In the genomic region with DNA sequence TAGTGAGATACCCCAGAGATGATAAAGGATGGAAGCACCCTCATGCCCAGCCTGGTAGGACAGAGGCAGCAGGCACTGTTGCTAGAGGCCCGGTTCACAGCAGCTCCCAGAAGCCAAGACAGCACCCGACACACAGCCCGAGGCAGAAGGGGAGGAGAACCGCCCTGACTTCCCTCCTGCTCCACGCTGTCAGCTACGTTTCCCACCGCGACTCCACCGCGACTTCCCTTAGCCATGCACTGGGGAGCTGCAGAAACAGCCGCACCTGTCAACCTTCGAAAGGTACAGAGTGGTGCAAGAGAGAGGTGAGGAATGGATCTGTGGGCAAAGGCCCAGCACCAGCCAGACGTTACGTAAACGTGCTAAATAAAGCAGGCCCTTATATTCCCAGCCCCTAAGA, we compare ENCODE assay signal across 30 cellular contexts.
"Had no signal": no experiment of that assay in that cellular context is flagged by ENCODE, and none has a peak within 500 bp of the region (broad histone marks: within the 10 kb centered on the region; RNA-seq: fewer than 3 reads in every experiment).

No MANE protein-coding gene starts in this region.

- H3K27ac Mint-ChIP-seq: activated CD4-positive, alpha-beta memory T cell treated with anti-CD3 and anti-CD28 coated beads for 36 hours; activated CD4-positive, alpha-beta T cell treated with anti-CD3 and anti-CD28 coated beads for 36 hours; activated CD4-positive, alpha-beta T cell treated with anti-CD3 and anti-CD28 coated beads, Interleukin-2, amount 10 ng/mL, durations not matched to agents 24 days and 14 days; activated naive CD8-positive, alpha-beta T cell; activated T-cell treated with anti-CD3 and anti-CD28 coated beads, Interleukin-2, amount 50 U/mL, for 24 hours; activated T-cell treated with anti-CD3 and anti-CD28 coated beads, Interleukin-2, amount 50 U/mL, for 72 hours; brain; T-helper 17 cell; T-helper 2 cell treated with Interferon-gamma antibody and Interleukin-4, amounts not matched to agents 5 μg/mL and 100 μg/mL, for 36 hours had no signal

- H3K4me3 Mint-ChIP-seq: activated CD4-positive, alpha-beta memory T cell treated with anti-CD3 and anti-CD28 coated beads for 36 hours; activated CD4-positive, alpha-beta T cell treated with anti-CD3 and anti-CD28 coated beads for 36 hours; activated CD4-positive, alpha-beta T cell treated with anti-CD3 and anti-CD28 coated beads, Interleukin-2, amount 10 ng/mL, durations not matched to agents 24 days and 14 days; activated naive CD8-positive, alpha-beta T cell; activated T-cell treated with anti-CD3 and anti-CD28 coated beads, Interleukin-2, amount 50 U/mL, for 24 hours; activated T-cell treated with anti-CD3 and anti-CD28 coated beads, Interleukin-2, amount 50 U/mL, for 72 hours; brain; T-helper 17 cell; T-helper 2 cell treated with Interferon-gamma antibody and Interleukin-4, amounts not matched to agents 5 μg/mL and 100 μg/mL, for 36 hours had no signal

- H3K9me3 ChIP-seq: ascending aorta, breast epithelium, colonic mucosa, esophagus squamous epithelium, gastroesophageal sphincter, heart right ventricle had no signal

- H3K9me3 Mint-ChIP-seq: activated CD4-positive, alpha-beta T cell treated with anti-CD3 and anti-CD28 coated beads, Interleukin-2, amount 10 ng/mL, durations not matched to agents 24 days and 14 days had no signal

- ATAC-seq: activated CD4-positive, alpha-beta T cell treated with anti-CD3 and anti-CD28 coated beads for 36 hours; activated T-cell treated with anti-CD3 and anti-CD28 coated beads, Interleukin-2, amount 50 U/mL, for 72 hours; gastroesophageal sphincter; heart right ventricle; T-helper 17 cell had no signal

- H3K36me3 ChIP-seq: ascending aorta, breast epithelium, cardiac muscle cell, colonic mucosa, esophagus squamous epithelium, gastroesophageal sphincter, heart right ventricle had no signal

- H3K27me3 ChIP-seq: ascending aorta, breast epithelium, cardiac muscle cell, colonic mucosa, esophagus squamous epithelium, gastroesophageal sphincter, hepatocyte had no signal

- H3K27me3 Mint-ChIP-seq: activated CD4-positive, alpha-beta memory T cell treated with anti-CD3 and anti-CD28 coated beads for 36 hours; activated CD4-positive, alpha-beta T cell treated with anti-CD3 and anti-CD28 coated beads for 36 hours; activated CD4-positive, alpha-beta T cell treated with anti-CD3 and anti-CD28 coated beads, Interleukin-2, amount 10 ng/mL, durations not matched to agents 24 days and 14 days; activated naive CD8-positive, alpha-beta T cell; activated T-cell treated with anti-CD3 and anti-CD28 coated beads, Interleukin-2, amount 50 U/mL, for 24 hours; brain; T-helper 17 cell had no signal

- H3K4me1 ChIP-seq: ascending aorta, breast epithelium, colonic mucosa, esophagus squamous epithelium, gastroesophageal sphincter, heart right ventricle had no signal

- DNase-seq: activated CD4-positive, alpha-beta memory T cell treated with anti-CD3 and anti-CD28 coated beads for 36 hours; activated CD4-positive, alpha-beta T cell treated with anti-CD3 and anti-CD28 coated beads for 36 hours; activated CD4-positive, alpha-beta T cell treated with anti-CD3 and anti-CD28 coated beads, Interleukin-2, amount 10 ng/mL, durations not matched to agents 24 days and 14 days; activated CD4-positive, CD25-positive, alpha-beta regulatory T cell; activated CD4-positive, CD25-positive, alpha-beta regulatory T cell treated with anti-CD3 and anti-CD28 coated beads, Interleukin-2, amount 50 U/mL, for 72 hours; activated CD8-positive, alpha-beta memory T cell treated with anti-CD3 and anti-CD28 coated beads, Interleukin-2, amount 50 U/mL, for 48 hours; activated gamma-delta T cell; activated naive CD4-positive, alpha-beta T cell treated with anti-CD3 and anti-CD28 coated beads, Interleukin-2, amount 50 U/mL, for 16 hours; activated naive CD4-positive, alpha-beta T cell treated with Interleukin-2 at 50 U/mL for 16 hours; activated T-cell treated with anti-CD3 and anti-CD28 coated beads for 4 hours; activated T-cell treated with anti-CD3 and anti-CD28 coated beads, Interleukin-2, amount 50 U/mL, for 24 hours; activated T-cell treated with anti-CD3 and anti-CD28 coated beads, Interleukin-2, amount 50 U/mL, for 72 hours; amniotic stem cell; central memory CD4-positive, alpha-beta T cell; cerebellar nuclear complex; colonic mucosa; effector CD8-positive, alpha-beta T cell; esophagus squamous epithelium; foreskin melanocyte; heart right ventricle; T-helper 17 cell had no signal

- H3K4me3 ChIP-seq: ascending aorta, breast epithelium, cardiac muscle cell, colonic mucosa, esophagus squamous epithelium, gastroesophageal sphincter, heart right ventricle, hepatocyte had no signal

- H3K4me1 Mint-ChIP-seq: activated CD4-positive, alpha-beta T cell treated with anti-CD3 and anti-CD28 coated beads for 36 hours; activated CD4-positive, alpha-beta T cell treated with anti-CD3 and anti-CD28 coated beads, Interleukin-2, amount 10 ng/mL, durations not matched to agents 24 days and 14 days; T-helper 17 cell had no signal

- H3K27ac ChIP-seq: ascending aorta, breast epithelium, cardiac muscle cell, colonic mucosa, epithelial cell of prostate, esophagus squamous epithelium, gastroesophageal sphincter, heart right ventricle, hepatocyte had no signal

- H3K36me3 Mint-ChIP-seq: activated CD4-positive, alpha-beta memory T cell treated with anti-CD3 and anti-CD28 coated beads for 36 hours; activated naive CD8-positive, alpha-beta T cell had no signal
